Comparison of ENCODE assay signal across 39 cellular contexts in the genomic region with DNA sequence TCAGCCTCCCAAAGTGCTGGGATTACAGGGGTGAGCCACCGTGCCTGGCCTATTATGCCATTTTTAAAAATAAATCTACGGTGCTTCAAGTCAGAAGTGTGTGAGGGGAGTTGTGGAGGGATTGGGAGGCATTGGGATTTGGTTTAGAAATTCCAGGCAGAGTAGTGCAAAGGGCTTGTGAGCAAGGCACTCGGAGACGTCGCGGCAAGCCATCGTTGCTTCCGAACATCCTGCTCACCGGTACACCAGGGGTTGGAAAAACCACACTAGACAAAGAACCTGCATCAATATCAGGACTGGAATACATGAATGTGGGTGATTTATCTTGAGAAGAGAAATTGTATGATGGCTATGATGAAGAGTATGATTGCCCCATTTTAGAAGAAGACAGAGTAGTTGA.
"Had no signal": no experiment of that assay in that cellular context is flagged by ENCODE, and none has a peak within 500 bp of the region (broad histone marks: within the 10 kb centered on the region; RNA-seq: fewer than 3 reads in every experiment).

No MANE protein-coding gene starts in this region.

- H3K27me3 Mint-ChIP-seq: activated naive CD4-positive, alpha-beta T cell treated with anti-CD3 and anti-CD28 coated beads, Interleukin-2, amount 10 ng/mL, durations not matched to agents 7 days and 5 days; activated naive CD8-positive, alpha-beta T cell treated with anti-CD3 and anti-CD28 coated beads, Interleukin-2, amount 50 U/mL, for 24 hours; activated T-cell treated with anti-CD3 and anti-CD28 coated beads, Interleukin-2, amount 50 U/mL, for 24 hours; brain; central memory CD8-positive, alpha-beta T cell had no signal

- DNase-seq: activated effector memory CD4-positive, alpha-beta T cell treated with anti-CD3 and anti-CD28 coated beads, Interleukin-2, amount 50 U/mL, for 16 hours; activated effector memory CD4-positive, alpha-beta T cell treated with Interleukin-2 at 50 U/mL for 16 hours; activated gamma-delta T cell; activated gamma-delta T cell treated with Interleukin-2 at 50 U/mL for 16 hours; activated naive CD4-positive, alpha-beta T cell; activated naive CD4-positive, alpha-beta T cell treated with anti-CD3 and anti-CD28 coated beads for 36 hours; activated naive CD4-positive, alpha-beta T cell treated with anti-CD3 and anti-CD28 coated beads, Interleukin-2, amount 10 ng/mL, durations not matched to agents 7 days and 5 days; activated naive CD4-positive, alpha-beta T cell treated with anti-CD3 and anti-CD28 coated beads, Interleukin-2, amount 50 U/mL, for 16 hours; activated naive CD4-positive, alpha-beta T cell treated with Interleukin-2 at 50 U/mL for 16 hours; activated naive CD8-positive, alpha-beta T cell treated with anti-CD3 and anti-CD28 coated beads for 36 hours; activated naive CD8-positive, alpha-beta T cell treated with anti-CD3 and anti-CD28 coated beads, Interleukin-2, amount 10 ng/mL, durations not matched to agents 7 days and 5 days; activated naive CD8-positive, alpha-beta T cell treated with anti-CD3 and anti-CD28 coated beads, Interleukin-2, amount 50 U/mL, for 24 hours; activated T-cell treated with anti-CD3 and anti-CD28 coated beads for 4 hours; activated T-cell treated with anti-CD3 and anti-CD28 coated beads, Interleukin-2, amount 50 U/mL, for 1 hour; activated T-cell treated with anti-CD3 and anti-CD28 coated beads, Interleukin-2, amount 50 U/mL, for 24 hours; activated T-cell treated with anti-CD3 and anti-CD28 coated beads, Interleukin-2, amount 50 U/mL, for 4 hours; activated T-cell treated with anti-CD3 and anti-CD28 coated beads, Interleukin-2, amount 50 U/mL, for 48 hours; activated T-cell treated with anti-CD3 and anti-CD28 coated beads, Interleukin-2, amount 50 U/mL, for 72 hours; adrenal gland; amniotic stem cell; amygdala; anterior cingulate cortex; aorta; body of pancreas; brain microvascular endothelial cell; caudate nucleus; central memory CD4-positive, alpha-beta T cell; cerebellar nuclear complex had no signal

- H3K27me3 ChIP-seq: adrenal gland, ascending aorta, body of pancreas, brain microvascular endothelial cell, breast epithelium, cardiac muscle cell had no signal

- H3K4me1 Mint-ChIP-seq: activated naive CD4-positive, alpha-beta T cell treated with anti-CD3 and anti-CD28 coated beads, Interleukin-2, amount 10 ng/mL, durations not matched to agents 7 days and 5 days; activated naive CD4-positive, alpha-beta T cell treated with anti-CD3 and anti-CD28 coated beads, Interleukin-2, amount 50 U/mL, for 24 hours; activated naive CD8-positive, alpha-beta T cell treated with anti-CD3 and anti-CD28 coated beads for 36 hours; activated naive CD8-positive, alpha-beta T cell treated with anti-CD3 and anti-CD28 coated beads, Interleukin-2, amount 10 ng/mL, durations not matched to agents 7 days and 5 days; activated naive CD8-positive, alpha-beta T cell treated with anti-CD3 and anti-CD28 coated beads, Interleukin-2, amount 50 U/mL, for 24 hours; activated T-helper 17 cell treated with anti-CD3 and anti-CD28 coated beads, Interleukin-2, amount 50 U/mL, for 72 hours; brain; central memory CD8-positive, alpha-beta T cell had no signal

- H3K36me3 ChIP-seq: adrenal gland, ascending aorta, brain microvascular endothelial cell, breast epithelium, cardiac muscle cell had no signal

- H3K4me3 Mint-ChIP-seq: activated naive CD4-positive, alpha-beta T cell treated with anti-CD3 and anti-CD28 coated beads for 36 hours; activated naive CD4-positive, alpha-beta T cell treated with anti-CD3 and anti-CD28 coated beads, Interleukin-2, amount 10 ng/mL, durations not matched to agents 7 days and 5 days; activated naive CD4-positive, alpha-beta T cell treated with anti-CD3 and anti-CD28 coated beads, Interleukin-2, amount 50 U/mL, for 24 hours; activated naive CD8-positive, alpha-beta T cell; activated naive CD8-positive, alpha-beta T cell treated with anti-CD3 and anti-CD28 coated beads for 36 hours; activated naive CD8-positive, alpha-beta T cell treated with anti-CD3 and anti-CD28 coated beads, Interleukin-2, amount 10 ng/mL, durations not matched to agents 7 days and 5 days; activated naive CD8-positive, alpha-beta T cell treated with anti-CD3 and anti-CD28 coated beads, Interleukin-2, amount 50 U/mL, for 24 hours; activated T-cell treated with anti-CD3 and anti-CD28 coated beads, Interleukin-2, amount 50 U/mL, for 24 hours; activated T-cell treated with anti-CD3 and anti-CD28 coated beads, Interleukin-2, amount 50 U/mL, for 4 hours; activated T-cell treated with anti-CD3 and anti-CD28 coated beads, Interleukin-2, amount 50 U/mL, for 72 hours; activated T-helper 1 cell treated with anti-CD3 and anti-CD28 coated beads, Interleukin-12 subunit alpha, Interleukin-12 subunit beta, Interleukin-2, Interleukin-4 antibody, amounts not matched to agents 30 ng/mL and 10 ng/mL and 1 ng/mL, durations not matched to agents 14 hours and 24 hours and 36 hours; activated T-helper 17 cell treated with anti-CD3 and anti-CD28 coated beads, Interleukin-2, amount 50 U/mL, for 72 hours; brain; central memory CD8-positive, alpha-beta T cell had no signal

- ATAC-seq: activated naive CD4-positive, alpha-beta T cell treated with anti-CD3 and anti-CD28 coated beads, Interleukin-2, amount 50 U/mL, for 72 hours; activated naive CD8-positive, alpha-beta T cell treated with anti-CD3 and anti-CD28 coated beads, Interleukin-2, amount 50 U/mL, for 24 hours; activated T-cell treated with anti-CD3 and anti-CD28 coated beads, Interleukin-2, amount 50 U/mL, for 4 hours; activated T-cell treated with anti-CD3 and anti-CD28 coated beads, Interleukin-2, amount 50 U/mL, for 72 hours; activated T-helper 17 cell treated with anti-CD3 and anti-CD28 coated beads, Interleukin-2, amount 50 U/mL, for 72 hours; body of pancreas had no signal

- H3K4me3 ChIP-seq: adrenal gland, ascending aorta, body of pancreas, breast epithelium, cardiac muscle cell had no signal

- H3K27ac Mint-ChIP-seq: activated naive CD4-positive, alpha-beta T cell treated with anti-CD3 and anti-CD28 coated beads for 36 hours; activated naive CD4-positive, alpha-beta T cell treated with anti-CD3 and anti-CD28 coated beads, Interleukin-2, amount 10 ng/mL, durations not matched to agents 7 days and 5 days; activated naive CD4-positive, alpha-beta T cell treated with anti-CD3 and anti-CD28 coated beads, Interleukin-2, amount 50 U/mL, for 24 hours; activated naive CD4-positive, alpha-beta T cell treated with anti-CD3 and anti-CD28 coated beads, Interleukin-2, amount 50 U/mL, for 72 hours; activated naive CD8-positive, alpha-beta T cell; activated naive CD8-positive, alpha-beta T cell treated with anti-CD3 and anti-CD28 coated beads for 36 hours; activated naive CD8-positive, alpha-beta T cell treated with anti-CD3 and anti-CD28 coated beads, Interleukin-2, amount 10 ng/mL, durations not matched to agents 7 days and 5 days; activated naive CD8-positive, alpha-beta T cell treated with anti-CD3 and anti-CD28 coated beads, Interleukin-2, amount 50 U/mL, for 24 hours; activated T-cell treated with anti-CD3 and anti-CD28 coated beads, Interleukin-2, amount 50 U/mL, for 24 hours; activated T-cell treated with anti-CD3 and anti-CD28 coated beads, Interleukin-2, amount 50 U/mL, for 72 hours; activated T-helper 1 cell treated with anti-CD3 and anti-CD28 coated beads, Interleukin-12 subunit alpha, Interleukin-12 subunit beta, Interleukin-2, Interleukin-4 antibody, amounts not matched to agents 30 ng/mL and 10 ng/mL and 1 ng/mL, durations not matched to agents 14 hours and 24 hours and 36 hours; activated T-helper 17 cell treated with anti-CD3 and anti-CD28 coated beads, Interleukin-2, amount 50 U/mL, for 72 hours; activated T-helper 2 cell treated with anti-CD3 and anti-CD28 coated beads, Interferon-gamma antibody, Interleukin-2, Interleukin-4, amounts not matched to agents 10 μg/mL and 5 μg/mL and 100 μg/mL, durations not matched to agents 14 hours and 24 hours and 36 hours; brain had no signal

- H3K27ac ChIP-seq: adrenal gland, ascending aorta, body of pancreas, brain microvascular endothelial cell, breast epithelium, cardiac muscle cell had no signal

- H3K9me3 ChIP-seq: adrenal gland, ascending aorta, body of pancreas, breast epithelium had no signal

- H3K4me1 ChIP-seq: adrenal gland, ascending aorta, body of pancreas, breast epithelium had no signal

- H3K36me3 Mint-ChIP-seq: activated naive CD4-positive, alpha-beta T cell treated with anti-CD3 and anti-CD28 coated beads, Interleukin-2, amount 10 ng/mL, durations not matched to agents 7 days and 5 days; activated naive CD4-positive, alpha-beta T cell treated with anti-CD3 and anti-CD28 coated beads, Interleukin-2, amount 50 U/mL, for 24 hours; activated naive CD4-positive, alpha-beta T cell treated with anti-CD3 and anti-CD28 coated beads, Interleukin-2, amount 50 U/mL, for 72 hours; activated naive CD8-positive, alpha-beta T cell; activated naive CD8-positive, alpha-beta T cell treated with anti-CD3 and anti-CD28 coated beads for 36 hours; activated naive CD8-positive, alpha-beta T cell treated with anti-CD3 and anti-CD28 coated beads, Interleukin-2, amount 10 ng/mL, durations not matched to agents 7 days and 5 days; brain had no signal

- H3K9me3 Mint-ChIP-seq: activated naive CD4-positive, alpha-beta T cell treated with anti-CD3 and anti-CD28 coated beads for 36 hours; activated naive CD4-positive, alpha-beta T cell treated with anti-CD3 and anti-CD28 coated beads, Interleukin-2, amount 50 U/mL, for 24 hours; activated naive CD4-positive, alpha-beta T cell treated with anti-CD3 and anti-CD28 coated beads, Interleukin-2, amount 50 U/mL, for 72 hours; activated naive CD8-positive, alpha-beta T cell treated with anti-CD3 and anti-CD28 coated beads for 36 hours; activated naive CD8-positive, alpha-beta T cell treated with anti-CD3 and anti-CD28 coated beads, Interleukin-2, amount 10 ng/mL, durations not matched to agents 7 days and 5 days; activated naive CD8-positive, alpha-beta T cell treated with anti-CD3 and anti-CD28 coated beads, Interleukin-2, amount 50 U/mL, for 24 hours; activated T-cell treated with anti-CD3 and anti-CD28 coated beads, Interleukin-2, amount 50 U/mL, for 24 hours; activated T-cell treated with anti-CD3 and anti-CD28 coated beads, Interleukin-2, amount 50 U/mL, for 4 hours; activated T-helper 1 cell treated with anti-CD3 and anti-CD28 coated beads, Interleukin-12 subunit alpha, Interleukin-12 subunit beta, Interleukin-2, Interleukin-4 antibody, amounts not matched to agents 30 ng/mL and 10 ng/mL and 1 ng/mL, durations not matched to agents 14 hours and 24 hours and 36 hours; activated T-helper 17 cell treated with anti-CD3 and anti-CD28 coated beads, Interleukin-2, amount 50 U/mL, for 72 hours; activated T-helper 2 cell treated with anti-CD3 and anti-CD28 coated beads, Interferon-gamma antibody, Interleukin-2, Interleukin-4, amounts not matched to agents 10 μg/mL and 5 μg/mL and 100 μg/mL, durations not matched to agents 14 hours and 24 hours and 36 hours; central memory CD8-positive, alpha-beta T cell had no signal
